In the genomic region with DNA sequence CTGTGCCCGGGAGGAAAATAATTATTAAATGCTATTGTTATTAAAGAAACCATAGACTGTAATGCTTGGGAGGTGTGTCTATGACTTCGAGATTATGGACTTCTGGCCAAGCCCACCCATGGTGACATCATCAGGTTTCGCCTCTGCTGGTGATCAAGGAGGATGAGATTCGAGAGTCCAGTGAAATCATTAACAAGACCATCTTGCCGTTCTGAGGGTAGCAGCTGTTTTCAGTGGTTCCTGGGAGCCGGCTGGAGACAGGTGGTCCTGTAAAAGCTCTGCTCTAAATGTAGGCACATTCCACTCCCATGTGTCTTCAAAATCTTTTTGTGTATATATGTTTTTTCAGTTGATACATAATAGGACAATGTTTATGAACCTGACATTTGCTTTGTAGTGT, we compare ENCODE assay signal across 6 cellular contexts. TPM values are rescaled to one million over a fixed set of nuclear protein-coding genes. Genes with fewer than 3 reads are reported as not detected.
"Had no signal": no experiment of that assay in that cellular context is flagged by ENCODE, and none has a peak within 500 bp of the region (broad histone marks: within the 10 kb centered on the region; RNA-seq: fewer than 3 reads in every experiment).

No MANE protein-coding gene starts in this region.

RNA-seq across cellular contexts. Expression of gene SSX3, which starts 2.8 kb away (rescaled TPM):
- total RNA-seq: GM23248, H4, H7, HepG2, HFFc6 had no signal
- polyA plus RNA-seq: GM23248, HepG2, IgD-negative memory B cell had no signal

RNA-seq across cellular contexts. Expression of gene SSX4, which starts 24.1 kb away (rescaled TPM):
- total RNA-seq: GM23248, H4, HepG2, HFFc6 had no signal
- polyA plus RNA-seq: GM23248, HepG2, IgD-negative memory B cell had no signal

RNA-seq across cellular contexts. Expression of gene SSX4B, which starts 52.5 kb away (rescaled TPM):
- total RNA-seq: GM23248, H4, H7, HepG2, HFFc6 had no signal
- polyA plus RNA-seq: GM23248, HepG2, IgD-negative memory B cell had no signal
